In the genomic region with DNA sequence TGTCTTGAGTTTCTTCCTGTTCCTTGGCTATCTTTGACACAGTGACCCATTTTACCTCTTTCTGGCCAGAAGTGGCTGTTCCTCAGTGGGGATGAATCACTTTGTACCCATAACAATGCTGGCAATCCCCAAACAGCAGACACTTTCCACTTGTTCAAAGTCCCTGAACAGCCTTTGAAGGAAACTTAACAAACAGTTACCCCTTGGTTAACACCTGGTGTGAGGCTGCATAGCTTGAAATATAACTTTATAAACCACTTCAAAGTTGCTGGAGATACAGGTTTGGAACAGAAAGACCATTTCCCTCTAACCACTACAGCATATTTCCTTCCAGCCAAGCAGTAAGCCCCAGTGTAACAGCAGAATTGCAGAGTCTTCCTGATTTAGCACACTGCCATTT, we compare ENCODE assay signal across 13 cellular contexts.
DNase-seq lines count a peak whose midpoint lies in the region; ATAC-seq, FAIRE-seq and TF ChIP-seq lines count a peak whose summit lies in the region.
"Had no signal": no experiment of that assay in that cellular context is flagged by ENCODE, and none has a peak within 500 bp of the region (broad histone marks: within the 10 kb centered on the region; RNA-seq: fewer than 3 reads in every experiment).

No MANE protein-coding gene starts in this region.

- no peak for FAIRE-seq in H54 (lab: Jason Lieb, UNC)

- H3K4me3 Mint-ChIP-seq in activated CD4-positive, alpha-beta T cell treated with anti-CD3 and anti-CD28 coated beads for 36 hours, result no peak overlapping the region
- H3K4me3 Mint-ChIP-seq in activated naive CD8-positive, alpha-beta T cell, result no peak overlapping the region
- H3K4me3 Mint-ChIP-seq in natural killer cell treated with Interleukin-12 subunit alpha and Interleukin-12 subunit beta and Interleukin-15 and Interleukin-18, amount 100 ng/mL, for 72 hours, result peak overlapping the region; percentile 18

- H3K27me3 Mint-ChIP-seq in activated CD4-positive, alpha-beta T cell treated with anti-CD3 and anti-CD28 coated beads for 36 hours, result peaks cover 6% of the 10 kb centered on the region
- peaks cover 2% of the 10 kb centered on the region for H3K27me3 Mint-ChIP-seq in activated naive CD8-positive, alpha-beta T cell
- no peaks in the 10 kb centered on the region for H3K27me3 Mint-ChIP-seq in natural killer cell treated with Interleukin-12 subunit alpha and Interleukin-12 subunit beta and Interleukin-15 and Interleukin-18, amount 100 ng/mL, for 72 hours

- no peaks in the 10 kb centered on the region for H3K9me3 Mint-ChIP-seq in activated CD4-positive, alpha-beta T cell treated with anti-CD3 and anti-CD28 coated beads for 36 hours (ENCODE audit: low read depth)
- no peaks in the 10 kb centered on the region for H3K9me3 Mint-ChIP-seq in activated naive CD8-positive, alpha-beta T cell (ENCODE audit: low read depth)
- H3K9me3 Mint-ChIP-seq in natural killer cell treated with Interleukin-12 subunit alpha and Interleukin-12 subunit beta and Interleukin-15 and Interleukin-18, amount 100 ng/mL, for 72 hours, result no peaks in the 10 kb centered on the region

- H3K27ac Mint-ChIP-seq in activated CD4-positive, alpha-beta T cell treated with anti-CD3 and anti-CD28 coated beads for 36 hours, result peak overlapping the region; percentile 3
- peak overlapping the region; percentile 24 for H3K27ac Mint-ChIP-seq in activated naive CD8-positive, alpha-beta T cell
- H3K27ac Mint-ChIP-seq in natural killer cell treated with Interleukin-12 subunit alpha and Interleukin-12 subunit beta and Interleukin-15 and Interleukin-18, amount 100 ng/mL, for 72 hours, result peak overlapping the region; percentile 60 to 92

- peak; percentile 90 for ATAC-seq in activated CD4-positive, alpha-beta T cell treated with anti-CD3 and anti-CD28 coated beads for 36 hours
- peak; percentile 52 for ATAC-seq in HG02610 (IDR thresholded peaks at IDR 0.05; ENCODE audit: unreplicated experiment)
- ATAC-seq in natural killer cell treated with Interleukin-12 subunit alpha and Interleukin-12 subunit beta and Interleukin-15 and Interleukin-18, amount 100 ng/mL, for 72 hours, result peak; percentile 81 to 87

- CTCF ChIA-PET in activated CD4-positive, alpha-beta T cell treated with anti-CD3 and anti-CD28 coated beads for 36 hours (lab: Charles Lee), result interaction anchor here (0.6 to 1.8 kb wide), 3 partner anchors 78 to 254 kb away, joined by 3 to 8 read pairs (median 4); no protein-coding TSS in a partner anchor

- H3K36me3 Mint-ChIP-seq in activated CD4-positive, alpha-beta T cell treated with anti-CD3 and anti-CD28 coated beads for 36 hours (ENCODE audit: low read depth), result no peaks in the 10 kb centered on the region
- H3K36me3 Mint-ChIP-seq in activated naive CD8-positive, alpha-beta T cell, result no peaks in the 10 kb centered on the region
- no peaks in the 10 kb centered on the region for H3K36me3 Mint-ChIP-seq in natural killer cell treated with Interleukin-12 subunit alpha and Interleukin-12 subunit beta and Interleukin-15 and Interleukin-18, amount 100 ng/mL, for 72 hours

- peak; percentile 29 for DNase-seq in activated CD4-positive, alpha-beta T cell treated with anti-CD3 and anti-CD28 coated beads for 36 hours
- no peak for DNase-seq in activated CD4-positive, alpha-beta T cell treated with anti-CD3 and anti-CD28 coated beads, Interleukin-2, amount 50 U/mL, for 48 hours
- DNase-seq in natural killer cell treated with Interleukin-12 subunit alpha and Interleukin-12 subunit beta and Interleukin-15 and Interleukin-18, amount 100 ng/mL, for 72 hours (ENCODE audit: low spot score), result peak; percentile 71
- DNase-seq in LoVo (ENCODE audit: low spot score), result no peak
- DNase-seq in H54 (ENCODE audit: insufficient read length, low spot score), result no peak
- no peak for DNase-seq in NCI-H2081 (lab: John Stamatoyannopoulos, UW)
- DNase-seq: 8988T, DMS 273 treated with DMSO at 0.1 percent for 48 hours, NCI-H1436, NCI-H2227 treated with DMSO at 0.1 percent for 48 hours, upper lobe of left lung had no signal

- POLR2A ChIA-PET in activated CD4-positive, alpha-beta T cell treated with anti-CD3 and anti-CD28 coated beads for 36 hours (lab: Charles Lee), result no interaction called here

- H3K4me1 Mint-ChIP-seq in activated CD4-positive, alpha-beta T cell treated with anti-CD3 and anti-CD28 coated beads for 36 hours, result peaks cover 22% of the 10 kb centered on the region
- H3K4me1 Mint-ChIP-seq in activated naive CD8-positive, alpha-beta T cell (ENCODE audit: low read depth), result peaks cover 18% of the 10 kb centered on the region
- H3K4me1 Mint-ChIP-seq in natural killer cell treated with Interleukin-12 subunit alpha and Interleukin-12 subunit beta and Interleukin-15 and Interleukin-18, amount 100 ng/mL, for 72 hours (ENCODE audit: low read depth in 2 of 2), result peaks cover 34 to 45% of the 10 kb centered on the region in 2 donors

- intact Hi-C loops in activated CD4-positive, alpha-beta T cell treated with anti-CD3 and anti-CD28 coated beads for 36 hours (cut with DNase I, micrococcal nuclease), result no loop called here

- no peak for TF ChIP-seq POLR2A in H54 (IDR thresholded peaks at IDR 0.05; ENCODE audit: low read depth, low read length)

Comparison
In these comparisons a context has a peak if more than half of its experiments do, and no peak if none do; other contexts are left out.
1. DNase-seq: peak in activated CD4-positive, alpha-beta T cell treated with anti-CD3 and anti-CD28 coated beads for 36 hours (single experiment) and natural killer cell treated with Interleukin-12 subunit alpha and Interleukin-12 subunit beta and Interleukin-15 and Interleukin-18, amount 100 ng/mL, for 72 hours (single experiment); none in activated CD4-positive, alpha-beta T cell treated with anti-CD3 and anti-CD28 coated beads, Interleukin-2, amount 50 U/mL, for 48 hours (0 of 2), LoVo (single experiment), H54 (single experiment) and NCI-H2081 (0 of 2).
2. H3K27ac Mint-ChIP-seq: peak in every context shown above with its lines; median percentile 76 in natural killer cell treated with Interleukin-12 subunit alpha and Interleukin-12 subunit beta and Interleukin-15 and Interleukin-18, amount 100 ng/mL, for 72 hours; 24 in activated naive CD8-positive, alpha-beta T cell; 3 in activated CD4-positive, alpha-beta T cell treated with anti-CD3 and anti-CD28 coated beads for 36 hours.
3. Peak in every context shown above with its lines, with median percentiles within 50 percentile points of each other: ATAC-seq.